Comparison of ENCODE assay signal across 23 cellular contexts in the genomic region with DNA sequence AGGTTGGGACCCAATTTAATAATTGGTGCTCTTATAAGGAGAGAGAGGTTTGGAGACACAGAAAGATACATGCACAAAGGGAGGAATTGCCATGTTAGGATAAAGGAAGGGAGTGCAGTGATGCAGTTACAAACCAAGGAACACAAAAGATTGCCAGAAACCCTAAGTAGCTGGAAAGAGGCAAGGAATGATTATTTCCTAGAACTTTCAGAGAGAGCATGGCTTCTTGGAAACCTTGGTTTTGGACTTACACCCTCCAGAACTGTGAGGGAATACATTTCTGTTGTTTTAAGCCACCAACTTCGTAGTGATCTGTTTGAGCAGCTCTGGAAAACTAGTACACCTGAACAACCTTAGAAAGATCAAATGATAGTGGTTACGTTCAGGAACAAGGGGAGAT.
"Had no signal": no experiment of that assay in that cellular context is flagged by ENCODE, and none has a peak within 500 bp of the region (broad histone marks: within the 10 kb centered on the region; RNA-seq: fewer than 3 reads in every experiment).

No MANE protein-coding gene starts in this region.

- H3K27me3 ChIP-seq: colonic mucosa, gastrocnemius medialis, neural progenitor cell, spleen, transverse colon, upper lobe of right lung, uterus had no signal

- H3K36me3 ChIP-seq: colonic mucosa, gastrocnemius medialis, neural progenitor cell, spleen, transverse colon, upper lobe of right lung, uterus had no signal

- DNase-seq: colonic mucosa; effector CD8-positive, alpha-beta T cell; endodermal cell; foreskin fibroblast; gastrocnemius medialis; head of caudate nucleus; hippocampal formation; kidney glomerular epithelial cell; mesenchymal stem cell; mucosa of descending colon; naive B cell; spleen; stimulated activated CD4-positive, alpha-beta T cell treated with anti-CD3 and anti-CD28 coated beads, Interleukin-4, amount 100 ng/mL, for 4 hours; stimulated activated naive CD8-positive, alpha-beta T cell treated with anti-CD3 and anti-CD28 coated beads, Interleukin-15, Interleukin-2, amounts not matched to agents 100 U/mL and 50 U/mL, for 24 hours; transverse colon; upper lobe of right lung; uterus had no signal

- H3K4me3 ChIP-seq: colonic mucosa, gastrocnemius medialis, mucosa of descending colon, neural progenitor cell, skin epidermis, spleen, transverse colon, upper lobe of right lung, uterus had no signal

- H3K9me3 ChIP-seq: colonic mucosa, gastrocnemius medialis, mucosa of descending colon, spleen, transverse colon, upper lobe of right lung, uterus had no signal

- H3K4me1 ChIP-seq: colonic mucosa, gastrocnemius medialis, parathyroid adenoma, spleen, transverse colon, upper lobe of right lung, uterus had no signal

- ATAC-seq: esophagus mucosa; mucosa of descending colon; stimulated activated memory B cell treated with anti-CD40 and anti-IgM and Interleukin-4, amounts not matched to agents 10 μg/mL and 1 μg/mL and 100 μg/mL, for 72 hours; stimulated activated naive CD8-positive, alpha-beta T cell treated with anti-CD3 and anti-CD28 coated beads, Interleukin-15, Interleukin-2, amounts not matched to agents 100 U/mL and 50 U/mL, for 24 hours; upper lobe of right lung had no signal

- H3K27ac ChIP-seq: colonic mucosa, epithelial cell of prostate, neural progenitor cell, parathyroid adenoma, skin epidermis, spleen, transverse colon, upper lobe of right lung, uterus had no signal
